Comparison of ENCODE assay signal across 8 cellular contexts in genomic region chr3:31980530-31981205, GRCh38. TPM values are rescaled to one million over a fixed set of nuclear protein-coding genes. Genes with fewer than 3 reads are reported as not detected.
DNase-seq lines count a peak whose midpoint lies in the region; ATAC-seq and TF ChIP-seq lines count a peak whose summit lies in the region.

No MANE protein-coding gene starts in this region.

- intact Hi-C loops in CD14-positive monocyte (cut with micrococcal nuclease) = no loop called here

- H3K27me3 Mint-ChIP-seq in CD14-positive monocyte (ENCODE audit: low read depth in 3 of 3) (peaks cover 57 to 67% (median 61%) of the 10 kb centered on the region in 3 donors), memory B cell (no peaks in the 10 kb centered on the region)

- peaks cover 0 to 6% of the 10 kb centered on the region in 2 donors for H3K36me3 Mint-ChIP-seq in CD14-positive monocyte
- peaks cover 49% of the 10 kb centered on the region for H3K36me3 Mint-ChIP-seq in memory B cell

- H3K9me3 Mint-ChIP-seq in CD14-positive monocyte = peaks cover 0 to 18% (median 6%) of the 10 kb centered on the region in 7 donors
- peaks cover 4% of the 10 kb centered on the region for H3K9me3 Mint-ChIP-seq in memory B cell

- ATAC-seq in GM21529 (IDR thresholded peaks at IDR 0.05; ENCODE audit: unreplicated experiment) (peak; percentile 40), memory B cell (ENCODE audit: low read depth) (peak; percentile 82)
- ATAC-seq in stimulated activated naive CD8-positive, alpha-beta T cell treated with anti-CD3 and anti-CD28 coated beads, Interleukin-15, Interleukin-2, amounts not matched to agents 100 U/mL and 50 U/mL, for 24 hours = peak; percentile 62

- DNase-seq in CD14-positive monocyte (ENCODE audit: low spot score) = no peak
- peak; percentile 32 to 79 (median 74) for DNase-seq in NCI-H1417 (lab: John Stamatoyannopoulos, UW)
- DNase-seq in activated CD4-positive, alpha-beta T cell treated with anti-CD3 and anti-CD28 coated beads for 4 hours = peak; percentile 31 to 36
- peak; percentile 82 for DNase-seq in ecto neural progenitor cell (ENCODE audit: low spot score)
- peak; percentile 62 to 67 for DNase-seq in memory B cell (ENCODE audit: low spot score in 2 of 2)
- DNase-seq in stimulated activated naive CD8-positive, alpha-beta T cell treated with anti-CD3 and anti-CD28 coated beads, Interleukin-15, Interleukin-2, amounts not matched to agents 100 U/mL and 50 U/mL, for 24 hours = peak; percentile 48
- no peak for DNase-seq in epidermal melanocyte (ENCODE audit: insufficient read length, low spot score)

- TF ChIP-seq CTCF in CD14-positive monocyte (IDR thresholded peaks at IDR 0.05) = no peak

- peak overlapping the region; percentile 70 to 89 for H3K4me3 Mint-ChIP-seq in CD14-positive monocyte
- peak overlapping the region; percentile 100 for H3K4me3 Mint-ChIP-seq in memory B cell

- no peak overlapping the region for H3K27ac Mint-ChIP-seq in CD14-positive monocyte
- H3K27ac Mint-ChIP-seq in memory B cell = peak overlapping the region; percentile 85

- H3K4me1 Mint-ChIP-seq in CD14-positive monocyte (peaks cover 23% of the 10 kb centered on the region), memory B cell (peaks cover 58% of the 10 kb centered on the region)

RNA-seq across cellular contexts. Expression of gene OSBPL10, which starts 0.4 kb away (rescaled TPM):
- polyA plus RNA-seq in CD14-positive monocyte = not detected

RNA-seq across cellular contexts. Expression of gene ZNF860, which starts 0.9 kb away (rescaled TPM):
- not detected for polyA plus RNA-seq in CD14-positive monocyte

Comparison
In these comparisons a context has a peak if more than half of its experiments do, and no peak if none do; other contexts are left out.
1. DNase-seq: peak in NCI-H1417 (3 of 3), activated CD4-positive, alpha-beta T cell treated with anti-CD3 and anti-CD28 coated beads for 4 hours (2 of 2), ecto neural progenitor cell (single experiment), memory B cell (2 of 2) and stimulated activated naive CD8-positive, alpha-beta T cell treated with anti-CD3 and anti-CD28 coated beads, Interleukin-15, Interleukin-2, amounts not matched to agents 100 U/mL and 50 U/mL, for 24 hours (single experiment); none in CD14-positive monocyte (single experiment) and epidermal melanocyte (single experiment).
2. Peak in every context shown above with its lines, with median percentiles within 50 percentile points of each other: ATAC-seq.